18 cellular contexts compared by ENCODE assay signal in the genomic region with DNA sequence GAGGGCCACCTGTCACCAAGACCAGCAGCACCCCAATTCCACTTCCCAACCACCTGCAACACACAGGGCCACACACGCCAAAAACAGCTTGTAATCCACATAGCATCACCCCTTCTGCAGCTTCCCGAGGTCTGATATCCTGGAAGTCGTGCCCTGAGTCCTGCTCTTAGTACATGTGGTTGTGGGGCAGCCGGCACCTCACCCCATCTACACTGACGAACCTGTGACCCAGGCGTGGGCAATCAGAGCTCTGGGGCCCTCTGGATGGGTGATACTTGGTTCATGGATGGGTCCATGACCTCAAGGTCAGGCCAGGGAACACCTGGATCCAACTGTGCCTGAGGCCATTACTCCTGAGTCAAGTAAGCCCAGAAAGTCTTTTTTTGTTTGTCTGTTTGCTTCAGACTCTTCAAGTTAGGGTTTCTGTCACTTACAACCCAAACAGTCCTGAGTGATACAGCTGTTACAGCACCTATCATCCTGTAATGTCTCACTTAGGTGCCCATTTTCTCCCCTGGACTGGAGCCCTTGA.
"Had no signal": no experiment of that assay in that cellular context is flagged by ENCODE, and none has a peak within 500 bp of the region (broad histone marks: within the 10 kb centered on the region; RNA-seq: fewer than 3 reads in every experiment).

No MANE protein-coding gene starts in this region.

- ATAC-seq: activated CD8-positive, alpha-beta memory T cell treated with anti-CD3 and anti-CD28 coated beads, Interleukin-2, amount 10 ng/mL, durations not matched to agents 7 days and 5 days; mucosa of descending colon; stimulated activated naive CD8-positive, alpha-beta T cell treated with anti-CD3 and anti-CD28 coated beads, Interleukin-15, amount 100 ng/mL, for 72 hours had no signal

- H3K27ac ChIP-seq: epithelial cell of prostate, suprapubic skin, transverse colon had no signal

- H3K9me3 Mint-ChIP-seq: activated naive CD4-positive, alpha-beta T cell treated with anti-CD3 and anti-CD28 coated beads, Interleukin-2, amount 50 U/mL, for 24 hours had no signal

- H3K27ac Mint-ChIP-seq: activated CD4-positive, alpha-beta memory T cell treated with anti-CD3 and anti-CD28 coated beads for 36 hours; activated CD8-positive, alpha-beta memory T cell treated with anti-CD3 and anti-CD28 coated beads, Interleukin-2, amount 10 ng/mL, durations not matched to agents 7 days and 5 days; activated naive CD4-positive, alpha-beta T cell treated with anti-CD3 and anti-CD28 coated beads, Interleukin-2, amount 50 U/mL, for 24 hours had no signal

- H3K4me3 Mint-ChIP-seq: activated CD4-positive, alpha-beta memory T cell treated with anti-CD3 and anti-CD28 coated beads for 36 hours; activated CD8-positive, alpha-beta memory T cell treated with anti-CD3 and anti-CD28 coated beads, Interleukin-2, amount 10 ng/mL, durations not matched to agents 7 days and 5 days; activated naive CD4-positive, alpha-beta T cell treated with anti-CD3 and anti-CD28 coated beads, Interleukin-2, amount 50 U/mL, for 24 hours; stimulated activated naive CD8-positive, alpha-beta T cell treated with anti-CD3 and anti-CD28 coated beads, Interleukin-15, amount 100 ng/mL, for 72 hours had no signal

- H3K36me3 ChIP-seq: adrenal gland, suprapubic skin, transverse colon had no signal

- H3K27me3 Mint-ChIP-seq: activated CD4-positive, alpha-beta memory T cell treated with anti-CD3 and anti-CD28 coated beads for 36 hours; activated CD8-positive, alpha-beta memory T cell treated with anti-CD3 and anti-CD28 coated beads, Interleukin-2, amount 10 ng/mL, durations not matched to agents 7 days and 5 days; activated naive CD4-positive, alpha-beta T cell treated with anti-CD3 and anti-CD28 coated beads, Interleukin-2, amount 50 U/mL, for 24 hours; naive B cell; stimulated activated naive CD8-positive, alpha-beta T cell treated with anti-CD3 and anti-CD28 coated beads, Interleukin-15, amount 100 ng/mL, for 72 hours had no signal

- H3K27me3 ChIP-seq: adrenal gland, suprapubic skin, transverse colon had no signal

- H3K4me3 ChIP-seq: adrenal gland, mucosa of descending colon, suprapubic skin, transverse colon had no signal

- DNase-seq: activated CD4-positive, alpha-beta memory T cell treated with anti-CD3 and anti-CD28 coated beads for 36 hours; activated CD4-positive, alpha-beta T cell treated with anti-CD3 and anti-CD28 coated beads for 4 hours; activated CD8-positive, alpha-beta memory T cell treated with anti-CD3 and anti-CD28 coated beads, Interleukin-2, amount 10 ng/mL, durations not matched to agents 7 days and 5 days; activated gamma-delta T cell; activated T-cell treated with anti-CD3 and anti-CD28 coated beads, Interleukin-2, amount 50 U/mL, for 1 hour; adrenal gland; dermis blood vessel endothelial cell; foreskin fibroblast; mesenchymal stem cell; mucosa of descending colon; naive B cell; stimulated activated CD4-positive, alpha-beta T cell treated with anti-CD3 and anti-CD28 coated beads, Interleukin-2, amount 100 ng/mL, for 24 hours; stimulated activated naive CD8-positive, alpha-beta T cell treated with anti-CD3 and anti-CD28 coated beads, Interleukin-15, amount 100 ng/mL, for 72 hours; SW 1271; transverse colon had no signal

- H3K9me3 ChIP-seq: adrenal gland, mucosa of descending colon, suprapubic skin, transverse colon had no signal

- H3K4me1 ChIP-seq: suprapubic skin, transverse colon had no signal
